In genomic region chr19:11483176-11484111, GRCh38 we compare ENCODE assay signal across 11 cellular contexts. TPM values are rescaled to one million over a fixed set of nuclear protein-coding genes. Genes with fewer than 3 reads are reported as not detected.
DNase-seq lines count a peak whose midpoint lies in the region; ATAC-seq, FAIRE-seq and TF ChIP-seq lines count a peak whose summit lies in the region.
"Had no signal": no experiment of that assay in that cellular context is flagged by ENCODE, and none has a peak within 500 bp of the region (broad histone marks: within the 10 kb centered on the region; RNA-seq: fewer than 3 reads in every experiment).

No MANE protein-coding gene starts in this region.

- H3K4me1 Mint-ChIP-seq in WTC11: peaks cover 13% of the 10 kb centered on the region
- peaks cover 3% of the 10 kb centered on the region for H3K4me1 Mint-ChIP-seq in glutamatergic neuron (ENCODE audit: low read depth, unreplicated experiment)

- H3K27ac Mint-ChIP-seq in WTC11 (no peak overlapping the region), glutamatergic neuron (ENCODE audit: unreplicated experiment) (no peak overlapping the region)
- H3K27ac Mint-ChIP-seq: progenitor cell of endocrine pancreas had no signal

- TF ChIP-seq CTCF in left ventricle myocardium inferior (IDR thresholded peaks at IDR 0.05; ENCODE audit: borderline replicate concordance) (no peak), WTC11 (IDR thresholded peaks at IDR 0.05) (no peak), glutamatergic neuron (IDR thresholded peaks at IDR 0.05; ENCODE audit: partially characterized antibody, unreplicated experiment) (no peak)

- FAIRE-seq in small intestine (lab: Jason Lieb, UNC): no peak

- H3K36me3 Mint-ChIP-seq in WTC11: no peaks in the 10 kb centered on the region
- H3K36me3 Mint-ChIP-seq in glutamatergic neuron (ENCODE audit: unreplicated experiment): peaks cover 8% of the 10 kb centered on the region

- intact Hi-C loops in left ventricle myocardium inferior (cut with micrococcal nuclease): no loop called here
- intact Hi-C loops in left cardiac atrium (cut with DNase I): loop anchor here in 1 of 2 donors (10.0 kb wide), 1 partner anchor 189 kb away; the partner anchor contains the start of gene TSPAN16

- ATAC-seq in left cardiac atrium: no peak
- no peak for ATAC-seq in WTC11
- ATAC-seq in GM19328 (IDR thresholded peaks at IDR 0.05; ENCODE audit: unreplicated experiment): no peak

- H3K9me3 ChIP-seq in left ventricle myocardium inferior (replicated peaks) (no peaks in the 10 kb centered on the region), small intestine (ENCODE audit: control insufficient read depth, low read depth) (no peaks in the 10 kb centered on the region)
- H3K9me3 ChIP-seq: BE2C had no signal

- H3K27me3 Mint-ChIP-seq in WTC11 (ENCODE audit: low read depth) (peaks cover 39% of the 10 kb centered on the region), glutamatergic neuron (ENCODE audit: unreplicated experiment) (peaks cover 20% of the 10 kb centered on the region)

- DNase-seq in left ventricle myocardium inferior (no peak), left cardiac atrium (no peak), WTC11 (ENCODE audit: low spot score) (peak; percentile 47), glutamatergic neuron (no peak), T-helper 9 cell (no peak), small intestine (no peak), NCI-H69 (lab: John Stamatoyannopoulos, UW) (no peak)

- H3K36me3 ChIP-seq in left ventricle myocardium inferior (peaks cover 25% of the 10 kb centered on the region), small intestine (ENCODE audit: control insufficient read depth in 2 of 2, insufficient read depth in 2 of 2, low read length in 2 of 2) (no peaks in the 10 kb centered on the region)

- H3K4me3 Mint-ChIP-seq in WTC11 (no peak overlapping the region), glutamatergic neuron (ENCODE audit: unreplicated experiment) (peak overlapping the region; percentile 54)

- POLR2A ChIA-PET in WTC11 (lab: Charles Lee): interaction anchor here (1.0 to 1.3 kb wide), 3 partner anchors 31 to 108 kb away, joined by 3 to 8 read pairs (median 5); partner anchors contain the start of gene RGL3

- peak overlapping the region; percentile 62 for H3K4me3 ChIP-seq in left ventricle myocardium inferior
- no peak overlapping the region for H3K4me3 ChIP-seq in small intestine (ENCODE audit: low read depth in 1 of 2, low read length in 2 of 2)

- WGBS in small intestine, 3 donors: 76 to 95% (median 83%) methylated on average over 44 to 61 of the region's 61 CpGs

- H3K9me3 Mint-ChIP-seq in WTC11 (no peaks in the 10 kb centered on the region), glutamatergic neuron (ENCODE audit: unreplicated experiment) (peaks cover 17% of the 10 kb centered on the region)

- H3K27ac ChIP-seq in left ventricle myocardium inferior (replicated peaks): no peak overlapping the region
- H3K27ac ChIP-seq in small intestine (ENCODE audit: low read depth in 1 of 2, low read length in 1 of 2): no peak overlapping the region

- H3K4me1 ChIP-seq in left ventricle myocardium inferior (peaks cover 44% of the 10 kb centered on the region), small intestine (ENCODE audit: control insufficient read depth in 2 of 2, insufficient read depth in 1 of 2, low read depth in 1 of 2, low read length in 1 of 2) (peaks cover 0 to 4% of the 10 kb centered on the region in 2 donors)

- CTCF ChIA-PET in WTC11 (lab: Charles Lee): interaction anchor here (1.0 to 3.1 kb wide), 25 partner anchors 8 to 340 kb away, joined by 3 to 37 read pairs (median 8); partner anchors contain the start of genes ECSIT, EPOR, ODAD3 and PRKCSH

- H3K27me3 ChIP-seq in left ventricle myocardium inferior (ENCODE audit: low read depth): peaks cover 72% of the 10 kb centered on the region
- H3K27me3 ChIP-seq in small intestine (ENCODE audit: control insufficient read depth in 2 of 2, insufficient read depth in 2 of 2, low read length in 2 of 2): peaks cover 9 to 12% of the 10 kb centered on the region in 2 donors

TF ChIP-seq in WTC11, 78 proteins besides CTCF, POLR2A, EP300 and RAD21:
- TF ChIP-seq MAX (CRISPR knock-in tag; IDR thresholded peaks at IDR 0.05): peak; percentile 13; the same call in 1 of the 2 replicates
- no peak for TF ChIP-seq ESRRA (CRISPR knock-in tag; IDR thresholded peaks at IDR 0.05; ENCODE audit: borderline replicate concordance)

RNA-seq across cellular contexts. Expression of gene ELAVL3, which starts 2.6 kb away (rescaled TPM):
- 0.66 TPM for total RNA-seq in left ventricle myocardium inferior
- under 1 TPM; 0.24 to 0.50 TPM for total RNA-seq in left cardiac atrium
- 1.4 to 3.0 TPM (median 1.6 TPM) in 3 replicates for total RNA-seq in WTC11 (2021)
- 633 TPM for total RNA-seq in glutamatergic neuron (ENCODE audit: unreplicated experiment)
- 1 to 10 TPM in 1 of 3 donors, under 1 TPM in 2; 0.45 to 2.1 (median 0.81) TPM for polyA plus RNA-seq in small intestine
- total RNA-seq: bronchial epithelial cell had no signal

RNA-seq across cellular contexts. Expression of gene ZNF653, which starts 22.2 kb away (rescaled TPM):
- 4.2 TPM for total RNA-seq in left ventricle myocardium inferior
- total RNA-seq in left cardiac atrium: 1 to 10 TPM; 3.7 to 4.9 TPM
- 10.3 to 13.4 TPM (median 11.5 TPM) in 3 replicates for total RNA-seq in WTC11 (2021)
- total RNA-seq in glutamatergic neuron (ENCODE audit: unreplicated experiment): 19.2 TPM
- polyA plus RNA-seq in small intestine: 10 to 100 TPM in 2 of 3 donors, 1 to 10 TPM in 1; 7.5 to 25.1 (median 12.3) TPM

RNA-seq across cellular contexts. Expression of gene ECSIT, which starts 45.5 kb away (rescaled TPM):
- total RNA-seq in left ventricle myocardium inferior: 167 TPM
- total RNA-seq in left cardiac atrium: 100 to 1,000 TPM in 1 of 2 donors, 10 to 100 TPM in 1; 99.4 to 105 TPM
- total RNA-seq in WTC11 (2021): 56.4 to 64.1 TPM (median 61.7 TPM) in 3 replicates
- total RNA-seq in glutamatergic neuron (ENCODE audit: unreplicated experiment): 43.2 TPM
- polyA plus RNA-seq in small intestine: 100 to 1,000 TPM in 1 of 3 donors, 10 to 100 TPM in 2; 80.8 to 106 (median 92.9) TPM

RNA-seq across cellular contexts. Expression of gene PRKCSH, which starts 48.0 kb away (rescaled TPM):
- total RNA-seq in left ventricle myocardium inferior (120 TPM), left cardiac atrium (100 to 1,000 TPM; 132 to 139 TPM), WTC11 (2021) (396 to 405 TPM (median 402 TPM) in 3 replicates), glutamatergic neuron (ENCODE audit: unreplicated experiment) (276 TPM)
- polyA plus RNA-seq in small intestine: 100 to 1,000 TPM; 118 to 200 (median 119) TPM

RNA-seq across cellular contexts. Expression of gene ODAD3, which starts 48.5 kb away (rescaled TPM):
- total RNA-seq in left ventricle myocardium inferior (0.77 TPM), left cardiac atrium (under 1 TPM; 0.56 to 0.68 TPM), WTC11 (2021) (4.1 to 5.8 TPM (median 4.8 TPM) in 3 replicates), glutamatergic neuron (ENCODE audit: unreplicated experiment) (2.6 TPM)
- under 1 TPM in 1 of 3 donors, not detected in 2; 0.30 TPM for polyA plus RNA-seq in small intestine
- total RNA-seq: bronchial epithelial cell had no signal

Comparison
In these comparisons a context has a peak if more than half of its experiments do, and no peak if none do; other contexts are left out.
1. RNA of gene ELAVL3, which starts 2.6 kb away (total RNA-seq): 633 TPM in glutamatergic neuron (single experiment); 1.4 to 3.0 TPM in WTC11, 0.66 TPM in left ventricle myocardium inferior (single experiment) and 0.24 to 0.50 TPM in left cardiac atrium; every median in the first group is over 100 times any median in the second.